ENCODE assay signal across 8 cellular contexts in the genomic region with DNA sequence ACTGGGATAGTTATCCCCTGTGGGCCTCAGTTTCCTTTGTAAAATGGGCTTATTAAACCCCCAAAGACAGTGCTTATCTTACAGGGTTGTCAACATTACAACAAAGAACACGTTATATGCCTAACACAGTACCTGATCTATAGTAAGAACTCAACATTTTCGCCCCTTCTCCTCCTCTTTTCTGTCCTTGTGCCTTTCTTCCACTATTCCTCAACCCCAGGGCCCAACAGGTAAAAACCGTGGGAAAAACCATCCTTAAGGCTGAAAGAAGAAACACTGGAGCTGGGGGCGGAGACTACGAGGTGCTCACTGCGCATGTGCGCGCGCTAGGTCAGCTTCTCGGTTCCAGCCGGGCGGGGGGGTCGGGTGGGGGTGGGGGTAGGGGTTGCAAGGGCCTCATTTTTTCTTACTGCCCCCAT. TPM values are rescaled to one million over a fixed set of nuclear protein-coding genes. Genes with fewer than 3 reads are reported as not detected.
DNase-seq lines count a peak whose midpoint lies in the region; ATAC-seq, FAIRE-seq and TF ChIP-seq lines count a peak whose summit lies in the region.

No MANE protein-coding gene starts in this region.

- POLR2A ChIA-PET in K562 (lab: Yijun Ruan, JAX) = interaction anchor here (0.6 to 1.8 kb wide), 3 partner anchors 11 to 24 kb away, joined by 3 to 15 read pairs (median 3); no protein-coding TSS in a partner anchor

- TF ChIP-seq CTCF in K562 (IDR thresholded peaks at IDR 0.05 in 2 of 3, conservative IDR thresholded peaks at IDR 0.05 in 1 of 3; ENCODE audit: insufficient read depth in 2 of 3, low read depth in 1 of 3, low read length in 3 of 3) (no peak), smooth muscle cell (IDR thresholded peaks at IDR 0.05; ENCODE audit: borderline replicate concordance, insufficient read depth, poor library complexity, severe bottlenecking) (no peak)

- no peaks in the 10 kb centered on the region for H3F3A ChIP-seq in smooth muscle cell (ENCODE audit: low read depth)

- TF ChIP-seq POLR2A in K562 (conservative IDR thresholded peaks at IDR 0.05) = no peak

- H3K79me2 ChIP-seq in K562 (ENCODE audit: control insufficient read depth, insufficient read depth, low read length) (peaks cover 43% of the 10 kb centered on the region), smooth muscle cell (ENCODE audit: low read depth) (peaks cover 36% of the 10 kb centered on the region)

- TF ChIP-seq EP300 in K562 (IDR thresholded peaks at IDR 0.05; ENCODE audit: low read length) = no peak

- CTCF ChIA-PET in K562 (lab: Yijun Ruan, JAX; ENCODE audit: low intra/inter-chr PET ratio) = no interaction called here

- FAIRE-seq in K562 (lab: Jason Lieb, UNC) (peak; percentile 48), urothelium cell line (lab: Jason Lieb, UNC) (no peak)

- H3K27ac ChIP-seq in K562 (ENCODE audit: extremely low read depth, low read depth, low read length) (peak overlapping the region; percentile 91), smooth muscle cell (ENCODE audit: low read depth) (peak overlapping the region; percentile 88)

- H3K27me3 Mint-ChIP-seq in activated CD4-positive, alpha-beta T cell treated with anti-CD3 and anti-CD28 coated beads, Interleukin-2, amount 10 ng/mL, durations not matched to agents 24 days and 14 days = no peaks in the 10 kb centered on the region

- WGBS in K562 (ENCODE audit: insufficient coverage, low coverage, missing lambda C conversion rate) = 0% methylated on average over 3 of the region's 13 CpGs
- 36% methylated on average over 13 of the region's 13 CpGs for WGBS in smooth muscle cell (ENCODE audit: low lambda C conversion rate)

- ATAC-seq in HG03280 (IDR thresholded peaks at IDR 0.05; ENCODE audit: unreplicated experiment) (peak; percentile 3), K562 (no peak; the same call in 2 of the 3 replicates)

- H4K20me1 ChIP-seq in K562 (replicated peaks; ENCODE audit: control insufficient read depth, insufficient read depth, low read length) (no peaks in the 10 kb centered on the region), smooth muscle cell (ENCODE audit: low read depth) (no peaks in the 10 kb centered on the region)

- H3K27ac Mint-ChIP-seq in activated CD4-positive, alpha-beta T cell treated with anti-CD3 and anti-CD28 coated beads, Interleukin-2, amount 10 ng/mL, durations not matched to agents 24 days and 14 days = peak overlapping the region; percentile 92

- BruUV-seq in K562 (replicated peaks; lab: Mats Ljungman, UMichigan) = no TSS peak

- peaks cover 3% of the 10 kb centered on the region for H3K36me3 Mint-ChIP-seq in activated CD4-positive, alpha-beta T cell treated with anti-CD3 and anti-CD28 coated beads, Interleukin-2, amount 10 ng/mL, durations not matched to agents 24 days and 14 days (ENCODE audit: low read depth)

- peaks cover 5% of the 10 kb centered on the region for H3K4me1 Mint-ChIP-seq in activated CD4-positive, alpha-beta T cell treated with anti-CD3 and anti-CD28 coated beads, Interleukin-2, amount 10 ng/mL, durations not matched to agents 24 days and 14 days

- TF ChIP-seq RAD21 in K562 (CRISPR knock-in tag; conservative IDR thresholded peaks at IDR 0.05 in 1 of 2, IDR thresholded peaks at IDR 0.05 in 1 of 2) = no peak

- no peaks in the 10 kb centered on the region for H3K9me3 Mint-ChIP-seq in activated CD4-positive, alpha-beta T cell treated with anti-CD3 and anti-CD28 coated beads, Interleukin-2, amount 10 ng/mL, durations not matched to agents 24 days and 14 days

- no peaks in the 10 kb centered on the region for H3K9me3 ChIP-seq in K562 (replicated peaks; ENCODE audit: control insufficient read depth, insufficient read depth, low read depth, low read length)
- no peaks in the 10 kb centered on the region for H3K9me3 ChIP-seq in smooth muscle cell (replicated peaks; ENCODE audit: low read depth)

- H3K4me3 ChIP-seq in K562 (peak overlapping the region; percentile 67), smooth muscle cell (peak overlapping the region; percentile 73)

- H3K4me3 Mint-ChIP-seq in activated CD4-positive, alpha-beta T cell treated with anti-CD3 and anti-CD28 coated beads, Interleukin-2, amount 10 ng/mL, durations not matched to agents 24 days and 14 days = peak overlapping the region; percentile 84

- no peaks in the 10 kb centered on the region for H3K9me1 ChIP-seq in K562 (ENCODE audit: control insufficient read depth, insufficient read depth, low read length)

- peak overlapping the region; percentile 76 for H2AFZ ChIP-seq in K562 (ENCODE audit: low read depth, low read length)
- H2AFZ ChIP-seq in smooth muscle cell (ENCODE audit: low read depth) = peak overlapping the region; percentile 63

- in situ Hi-C loops in K562 (cut with MboI) = no loop called here

- H3K36me3 ChIP-seq in K562 (ENCODE audit: control insufficient read depth, insufficient read depth, low read length) (peaks cover 13% of the 10 kb centered on the region; the same call in 1 of the 3 replicates), smooth muscle cell (ENCODE audit: low read depth) (no peaks in the 10 kb centered on the region)

- H3K27me3 ChIP-seq in K562 (ENCODE audit: control insufficient read depth in 2 of 2, insufficient read depth in 2 of 2, low read length in 2 of 2) (no peaks in the 10 kb centered on the region), smooth muscle cell (ENCODE audit: low read depth) (no peaks in the 10 kb centered on the region)

- no peak for DNase-seq in activated CD4-positive, alpha-beta T cell treated with anti-CD3 and anti-CD28 coated beads, Interleukin-2, amount 10 ng/mL, durations not matched to agents 24 days and 14 days
- no peak for DNase-seq in activated CD4-positive, alpha-beta T cell treated with anti-CD3 and anti-CD28 coated beads for 1 hour
- DNase-seq in NOMO-1 treated with dmso at 0.1 percent for 144 hours (lab: John Stamatoyannopoulos, UW; ENCODE audit: unreplicated experiment) = peak; percentile 62
- no peak for DNase-seq in K562 (ENCODE audit: extremely low read depth in 1 of 4, low spot score in 3 of 4)
- DNase-seq in iPS-NIHi7 (ENCODE audit: extremely low spot score) = peak; percentile 89
- no peak for DNase-seq in smooth muscle cell (lab: John Stamatoyannopoulos, UW; ENCODE audit: unreplicated experiment)
- no peak for DNase-seq in urothelium cell line (ENCODE audit: low spot score)

- H3K9ac ChIP-seq in K562 (ENCODE audit: insufficient read depth in 1 of 2, low read depth in 2 of 2, low read length in 2 of 2) (peak overlapping the region; percentile 92 to 96), smooth muscle cell (ENCODE audit: low read depth) (peak overlapping the region; percentile 88)

- H3K4me2 ChIP-seq in K562 (ENCODE audit: insufficient read depth, low read length) = peak overlapping the region; percentile 82
- peak overlapping the region; percentile 78 for H3K4me2 ChIP-seq in smooth muscle cell

- H3K4me1 ChIP-seq in K562 (replicated peaks in 1 of 2; ENCODE audit: control insufficient read depth in 2 of 2, insufficient read depth in 2 of 2, low read length in 2 of 2) = no peaks in the 10 kb centered on the region; a peak in 2 of 5 replicates
- peaks cover 6% of the 10 kb centered on the region for H3K4me1 ChIP-seq in smooth muscle cell (ENCODE audit: low read depth)

- intact Hi-C loops in activated CD4-positive, alpha-beta T cell treated with anti-CD3 and anti-CD28 coated beads, Interleukin-2, amount 10 ng/mL, durations not matched to agents 24 days and 14 days (cut with micrococcal nuclease) = loop anchor here (1.0 kb wide), 1 partner anchor 26 kb away; no protein-coding TSS in a partner anchor
- intact Hi-C loops in K562 (cut with micrococcal nuclease) = no loop called here

TF ChIP-seq in K562, 482 proteins besides CTCF, POLR2A, EP300 and RAD21 (continues in another document):
- TF ChIP-seq BCOR (IDR thresholded peaks at IDR 0.05) (peak; percentile 66), FOXJ2 (tag; IDR thresholded peaks at IDR 0.05) (0 out of 2 replicates have a peak, but pooled peaks have one; percentile 22), ZNF764 (CRISPR knock-in tag; IDR thresholded peaks at IDR 0.05; ENCODE audit: low read depth) (no peak)
- TF ChIP-seq, protein P1, sequence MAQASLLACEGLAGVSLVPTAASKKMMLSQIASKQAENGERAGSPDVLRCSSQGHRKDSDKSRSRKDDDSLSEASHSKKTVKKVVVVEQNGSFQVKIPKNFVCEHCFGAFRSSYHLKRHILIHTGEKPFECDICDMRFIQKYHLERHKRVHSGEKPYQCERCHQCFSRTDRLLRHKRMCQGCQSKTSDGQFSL (CRISPR knock-in tag; IDR thresholded peaks at IDR 0.05) = no peak
- TF ChIP-seq, protein P1 (tag; IDR thresholded peaks at IDR 0.05) = 0 out of 4 replicates have a peak, but pooled peaks of 1 of the 2 experiments have one; percentile 29

RNA-seq across cellular contexts. Expression of a gene that starts 0.4 kb away (rescaled TPM):
- 34.7 and 36.3 TPM in 2 replicates for total RNA-seq in activated CD4-positive, alpha-beta T cell treated with anti-CD3 and anti-CD28 coated beads, Interleukin-2, amount 10 ng/mL, durations not matched to agents 24 days and 14 days
- 25.7 and 40.0 TPM in 2 replicates for total RNA-seq in K562 (2011; cell fraction: chromatin; rRNA removed; ENCODE audit: low replicate concordance)
- total RNA-seq in K562 (2011; cell fraction: nucleolus; rRNA removed) = 6.8 and 10.0 TPM in 2 replicates
- total RNA-seq in K562 (2011; cell fraction: nucleoplasm; rRNA removed) = 13.1 and 27.8 TPM in 2 replicates
- total RNA-seq in K562 (2014; rRNA removed) (24.2 and 32.3 TPM in 2 replicates), K562 (2014; rRNA removed; fragmentation: Illumina TruSeq; extraction: Trizol) (28.9 and 29.9 TPM in 2 replicates), K562 (2015; rRNA removed; fragmentation: Illumina TruSeq; extraction: Trizol) (34.6 and 40.5 TPM in 2 replicates), K562 (2021) (25.3 and 25.7 TPM in 2 replicates), smooth muscle cell (24.5 and 37.7 TPM in 2 replicates)
- polyA plus RNA-seq in K562 (2011; rRNA removed) (18.3 and 20.3 TPM in 2 replicates), K562 (2014; fragmentation: Illumina TruSeq; extraction: Trizol) (12.3 and 13.6 TPM in 2 replicates), K562 (2014; fragmentation: Nextera tagmentation; extraction: Ambion mirVana) (1 to 10 TPM; 5.7 to 5.9 TPM), K562 (2014; rRNA removed) (19.8 and 20.0 TPM in 2 replicates), smooth muscle cell (8.5 and 12.4 TPM in 2 replicates)
- 3.2 and 7.3 TPM in 2 replicates for polyA plus RNA-seq in K562 (2011; cell fraction: cytosol; rRNA removed)
- 6.8 and 7.1 TPM in 2 replicates for polyA plus RNA-seq in K562 (2011; cell fraction: nucleus; rRNA removed)
- polyA plus RNA-seq in K562 (2012) = 11.5 and 16.5 TPM in 2 replicates
- polyA minus RNA-seq in K562 (2011; rRNA and poly(A)+ RNA removed) = 15.3 and 26.8 TPM in 2 replicates
- 13.2 and 15.3 TPM in 2 replicates for polyA minus RNA-seq in K562 (2011; cell fraction: cytosol; rRNA and poly(A)+ RNA removed)
- polyA minus RNA-seq in K562 (2011; cell fraction: nucleus; rRNA and poly(A)+ RNA removed) = 5.0 and 7.6 TPM in 2 replicates

Comparison
In these comparisons a context has a peak if more than half of its experiments do, and no peak if none do; other contexts are left out.
1. DNase-seq: peak in NOMO-1 treated with dmso at 0.1 percent for 144 hours (single experiment) and iPS-NIHi7 (single experiment); none in activated CD4-positive, alpha-beta T cell treated with anti-CD3 and anti-CD28 coated beads, Interleukin-2, amount 10 ng/mL, durations not matched to agents 24 days and 14 days (single experiment), activated CD4-positive, alpha-beta T cell treated with anti-CD3 and anti-CD28 coated beads for 1 hour (single experiment), K562 (0 of 4), smooth muscle cell (single experiment) and urothelium cell line (single experiment).